In the genomic region with DNA sequence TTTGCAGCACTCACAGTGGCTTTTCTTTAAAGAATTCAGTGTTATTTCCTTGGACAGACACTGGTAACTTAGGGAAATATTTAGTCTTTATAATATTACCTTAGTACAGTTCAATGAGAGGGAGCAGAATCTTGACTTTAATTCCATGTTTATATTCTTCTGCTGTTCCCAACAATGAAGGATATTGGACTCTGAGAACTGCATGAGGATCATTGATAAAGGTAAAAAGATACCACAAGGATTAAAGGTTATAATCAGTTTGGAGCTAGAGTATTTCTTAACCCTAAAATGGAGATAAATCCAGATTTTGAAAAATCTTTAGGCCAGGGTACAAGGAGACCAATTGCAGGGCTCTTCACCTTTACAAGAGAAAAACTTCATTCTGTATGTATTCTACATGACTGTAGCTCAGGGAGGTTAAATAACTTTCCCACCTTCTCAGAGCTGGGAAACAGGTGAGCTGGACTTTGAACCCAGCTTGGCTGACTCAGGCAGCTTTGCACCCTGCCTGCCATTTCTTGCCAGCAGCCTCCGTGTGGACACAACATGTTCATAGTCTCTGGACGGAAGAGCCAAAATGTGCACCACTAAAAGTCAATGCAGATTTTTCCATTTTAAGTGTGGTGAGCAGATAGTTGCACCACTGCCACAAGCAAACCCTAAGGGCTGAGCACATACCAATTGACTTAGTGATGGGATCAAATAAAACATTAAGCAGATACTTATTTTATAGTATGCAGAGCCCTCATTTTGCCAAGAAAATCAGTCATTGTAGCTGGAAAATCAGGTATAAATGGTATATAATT, we compare ENCODE assay signal across 1 cellular context.
TF ChIP-seq lines count a peak whose summit lies in the region.

No MANE protein-coding gene starts in this region.

TF ChIP-seq in HepG2, 621 proteins besides CTCF, POLR2A, EP300 and RAD21 (continued from another document and continues in another):
- TF ChIP-seq, protein P1, sequence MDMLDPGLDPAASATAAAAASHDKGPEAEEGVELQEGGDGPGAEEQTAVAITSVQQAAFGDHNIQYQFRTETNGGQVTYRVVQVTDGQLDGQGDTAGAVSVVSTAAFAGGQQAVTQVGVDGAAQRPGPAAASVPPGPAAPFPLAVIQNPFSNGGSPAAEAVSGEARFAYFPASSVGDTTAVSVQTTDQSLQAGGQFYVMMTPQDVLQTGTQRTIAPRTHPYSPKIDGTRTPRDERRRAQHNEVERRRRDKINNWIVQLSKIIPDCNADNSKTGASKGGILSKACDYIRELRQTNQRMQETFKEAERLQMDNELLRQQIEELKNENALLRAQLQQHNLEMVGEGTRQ (IDR thresholded peaks at IDR 0.05; ENCODE audit: low read depth, low read length): no peak
- TF ChIP-seq, protein P1 (CRISPR knock-in tag; IDR thresholded peaks at IDR 0.05; ENCODE audit: borderline replicate concordance): no peak
- TF ChIP-seq, protein P2, sequence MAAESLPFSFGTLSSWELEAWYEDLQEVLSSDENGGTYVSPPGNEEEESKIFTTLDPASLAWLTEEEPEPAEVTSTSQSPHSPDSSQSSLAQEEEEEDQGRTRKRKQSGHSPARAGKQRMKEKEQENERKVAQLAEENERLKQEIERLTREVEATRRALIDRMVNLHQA (CRISPR knock-in tag; IDR thresholded peaks at IDR 0.05): no peak
- no peak for TF ChIP-seq SMYD3 (CRISPR knock-in tag; IDR thresholded peaks at IDR 0.05)
- TF ChIP-seq, protein P3, sequence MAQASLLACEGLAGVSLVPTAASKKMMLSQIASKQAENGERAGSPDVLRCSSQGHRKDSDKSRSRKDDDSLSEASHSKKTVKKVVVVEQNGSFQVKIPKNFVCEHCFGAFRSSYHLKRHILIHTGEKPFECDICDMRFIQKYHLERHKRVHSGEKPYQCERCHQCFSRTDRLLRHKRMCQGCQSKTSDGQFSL (CRISPR knock-in tag; IDR thresholded peaks at IDR 0.05): no peak
- TF ChIP-seq LCORL (IDR thresholded peaks at IDR 0.05): no peak
- peak; percentile 81 for TF ChIP-seq LCORL (CRISPR knock-in tag; IDR thresholded peaks at IDR 0.05)
- TF ChIP-seq, protein P4, sequence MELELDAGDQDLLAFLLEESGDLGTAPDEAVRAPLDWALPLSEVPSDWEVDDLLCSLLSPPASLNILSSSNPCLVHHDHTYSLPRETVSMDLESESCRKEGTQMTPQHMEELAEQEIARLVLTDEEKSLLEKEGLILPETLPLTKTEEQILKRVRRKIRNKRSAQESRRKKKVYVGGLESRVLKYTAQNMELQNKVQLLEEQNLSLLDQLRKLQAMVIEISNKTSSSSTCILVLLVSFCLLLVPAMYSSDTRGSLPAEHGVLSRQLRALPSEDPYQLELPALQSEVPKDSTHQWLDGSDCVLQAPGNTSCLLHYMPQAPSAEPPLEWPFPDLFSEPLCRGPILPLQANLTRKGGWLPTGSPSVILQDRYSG (CRISPR knock-in tag; IDR thresholded peaks at IDR 0.05): no peak
- TF ChIP-seq, protein P5, sequence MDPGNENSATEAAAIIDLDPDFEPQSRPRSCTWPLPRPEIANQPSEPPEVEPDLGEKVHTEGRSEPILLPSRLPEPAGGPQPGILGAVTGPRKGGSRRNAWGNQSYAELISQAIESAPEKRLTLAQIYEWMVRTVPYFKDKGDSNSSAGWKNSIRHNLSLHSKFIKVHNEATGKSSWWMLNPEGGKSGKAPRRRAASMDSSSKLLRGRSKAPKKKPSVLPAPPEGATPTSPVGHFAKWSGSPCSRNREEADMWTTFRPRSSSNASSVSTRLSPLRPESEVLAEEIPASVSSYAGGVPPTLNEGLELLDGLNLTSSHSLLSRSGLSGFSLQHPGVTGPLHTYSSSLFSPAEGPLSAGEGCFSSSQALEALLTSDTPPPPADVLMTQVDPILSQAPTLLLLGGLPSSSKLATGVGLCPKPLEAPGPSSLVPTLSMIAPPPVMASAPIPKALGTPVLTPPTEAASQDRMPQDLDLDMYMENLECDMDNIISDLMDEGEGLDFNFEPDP (CRISPR knock-in tag; conservative IDR thresholded peaks at IDR 0.05): 0 out of 2 replicates have a peak, but pooled peaks have one; percentile 5
- TF ChIP-seq POLR2AphosphoS5 (IDR thresholded peaks at IDR 0.05; ENCODE audit: low read depth, low read length): peak; percentile 88
- TF ChIP-seq NRL (CRISPR knock-in tag; IDR thresholded peaks at IDR 0.05; ENCODE audit: borderline replicate concordance): no peak
- no peak for TF ChIP-seq SATB2 (CRISPR knock-in tag; IDR thresholded peaks at IDR 0.05)
- TF ChIP-seq, protein P6, sequence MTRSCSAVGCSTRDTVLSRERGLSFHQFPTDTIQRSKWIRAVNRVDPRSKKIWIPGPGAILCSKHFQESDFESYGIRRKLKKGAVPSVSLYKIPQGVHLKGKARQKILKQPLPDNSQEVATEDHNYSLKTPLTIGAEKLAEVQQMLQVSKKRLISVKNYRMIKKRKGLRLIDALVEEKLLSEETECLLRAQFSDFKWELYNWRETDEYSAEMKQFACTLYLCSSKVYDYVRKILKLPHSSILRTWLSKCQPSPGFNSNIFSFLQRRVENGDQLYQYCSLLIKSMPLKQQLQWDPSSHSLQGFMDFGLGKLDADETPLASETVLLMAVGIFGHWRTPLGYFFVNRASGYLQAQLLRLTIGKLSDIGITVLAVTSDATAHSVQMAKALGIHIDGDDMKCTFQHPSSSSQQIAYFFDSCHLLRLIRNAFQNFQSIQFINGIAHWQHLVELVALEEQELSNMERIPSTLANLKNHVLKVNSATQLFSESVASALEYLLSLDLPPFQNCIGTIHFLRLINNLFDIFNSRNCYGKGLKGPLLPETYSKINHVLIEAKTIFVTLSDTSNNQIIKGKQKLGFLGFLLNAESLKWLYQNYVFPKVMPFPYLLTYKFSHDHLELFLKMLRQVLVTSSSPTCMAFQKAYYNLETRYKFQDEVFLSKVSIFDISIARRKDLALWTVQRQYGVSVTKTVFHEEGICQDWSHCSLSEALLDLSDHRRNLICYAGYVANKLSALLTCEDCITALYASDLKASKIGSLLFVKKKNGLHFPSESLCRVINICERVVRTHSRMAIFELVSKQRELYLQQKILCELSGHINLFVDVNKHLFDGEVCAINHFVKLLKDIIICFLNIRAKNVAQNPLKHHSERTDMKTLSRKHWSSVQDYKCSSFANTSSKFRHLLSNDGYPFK (CRISPR knock-in tag; IDR thresholded peaks at IDR 0.05; ENCODE audit: borderline replicate concordance): no peak
- TF ChIP-seq SRSF4 (IDR thresholded peaks at IDR 0.05; ENCODE audit: low read depth, low read length, poor library complexity, severe bottlenecking): no peak
- TF ChIP-seq MAFF (IDR thresholded peaks at IDR 0.05; ENCODE audit: low read depth, low read length): peak; percentile 59
- TF ChIP-seq KAT8 (CRISPR knock-in tag; IDR thresholded peaks at IDR 0.05): peak; percentile 77
- TF ChIP-seq KDM6A (CRISPR knock-in tag; IDR thresholded peaks at IDR 0.05; ENCODE audit: low read depth): peak; percentile 45; the same call in 1 of the 2 replicates
- TF ChIP-seq, protein P7, sequence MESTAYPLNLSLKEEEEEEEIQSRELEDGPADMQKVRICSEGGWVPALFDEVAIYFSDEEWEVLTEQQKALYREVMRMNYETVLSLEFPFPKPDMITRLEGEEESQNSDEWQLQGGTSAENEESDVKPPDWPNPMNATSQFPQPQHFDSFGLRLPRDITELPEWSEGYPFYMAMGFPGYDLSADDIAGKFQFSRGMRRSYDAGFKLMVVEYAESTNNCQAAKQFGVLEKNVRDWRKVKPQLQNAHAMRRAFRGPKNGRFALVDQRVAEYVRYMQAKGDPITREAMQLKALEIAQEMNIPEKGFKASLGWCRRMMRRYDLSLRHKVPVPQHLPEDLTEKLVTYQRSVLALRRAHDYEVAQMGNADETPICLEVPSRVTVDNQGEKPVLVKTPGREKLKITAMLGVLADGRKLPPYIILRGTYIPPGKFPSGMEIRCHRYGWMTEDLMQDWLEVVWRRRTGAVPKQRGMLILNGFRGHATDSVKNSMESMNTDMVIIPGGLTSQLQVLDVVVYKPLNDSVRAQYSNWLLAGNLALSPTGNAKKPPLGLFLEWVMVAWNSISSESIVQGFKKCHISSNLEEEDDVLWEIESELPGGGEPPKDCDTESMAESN (CRISPR knock-in tag; conservative IDR thresholded peaks at IDR 0.05): no peak
- no peak; the same call in 1 of the 2 replicates for TF ChIP-seq ZNF431 (CRISPR knock-in tag; IDR thresholded peaks at IDR 0.05; ENCODE audit: borderline replicate concordance, low read depth)
- no peak for TF ChIP-seq JUNB (CRISPR knock-in tag; IDR thresholded peaks at IDR 0.05; ENCODE audit: borderline replicate concordance)
- TF ChIP-seq, protein P8, sequence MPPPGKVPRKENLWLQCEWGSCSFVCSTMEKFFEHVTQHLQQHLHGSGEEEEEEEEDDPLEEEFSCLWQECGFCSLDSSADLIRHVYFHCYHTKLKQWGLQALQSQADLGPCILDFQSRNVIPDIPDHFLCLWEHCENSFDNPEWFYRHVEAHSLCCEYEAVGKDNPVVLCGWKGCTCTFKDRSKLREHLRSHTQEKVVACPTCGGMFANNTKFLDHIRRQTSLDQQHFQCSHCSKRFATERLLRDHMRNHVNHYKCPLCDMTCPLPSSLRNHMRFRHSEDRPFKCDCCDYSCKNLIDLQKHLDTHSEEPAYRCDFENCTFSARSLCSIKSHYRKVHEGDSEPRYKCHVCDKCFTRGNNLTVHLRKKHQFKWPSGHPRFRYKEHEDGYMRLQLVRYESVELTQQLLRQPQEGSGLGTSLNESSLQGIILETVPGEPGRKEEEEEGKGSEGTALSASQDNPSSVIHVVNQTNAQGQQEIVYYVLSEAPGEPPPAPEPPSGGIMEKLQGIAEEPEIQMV (CRISPR knock-in tag; IDR thresholded peaks at IDR 0.05; ENCODE audit: low read depth): peak; percentile 25; the same call in 1 of the 2 replicates
- TF ChIP-seq ZSCAN30 (CRISPR knock-in tag; IDR thresholded peaks at IDR 0.05): no peak
- TF ChIP-seq, protein P9, sequence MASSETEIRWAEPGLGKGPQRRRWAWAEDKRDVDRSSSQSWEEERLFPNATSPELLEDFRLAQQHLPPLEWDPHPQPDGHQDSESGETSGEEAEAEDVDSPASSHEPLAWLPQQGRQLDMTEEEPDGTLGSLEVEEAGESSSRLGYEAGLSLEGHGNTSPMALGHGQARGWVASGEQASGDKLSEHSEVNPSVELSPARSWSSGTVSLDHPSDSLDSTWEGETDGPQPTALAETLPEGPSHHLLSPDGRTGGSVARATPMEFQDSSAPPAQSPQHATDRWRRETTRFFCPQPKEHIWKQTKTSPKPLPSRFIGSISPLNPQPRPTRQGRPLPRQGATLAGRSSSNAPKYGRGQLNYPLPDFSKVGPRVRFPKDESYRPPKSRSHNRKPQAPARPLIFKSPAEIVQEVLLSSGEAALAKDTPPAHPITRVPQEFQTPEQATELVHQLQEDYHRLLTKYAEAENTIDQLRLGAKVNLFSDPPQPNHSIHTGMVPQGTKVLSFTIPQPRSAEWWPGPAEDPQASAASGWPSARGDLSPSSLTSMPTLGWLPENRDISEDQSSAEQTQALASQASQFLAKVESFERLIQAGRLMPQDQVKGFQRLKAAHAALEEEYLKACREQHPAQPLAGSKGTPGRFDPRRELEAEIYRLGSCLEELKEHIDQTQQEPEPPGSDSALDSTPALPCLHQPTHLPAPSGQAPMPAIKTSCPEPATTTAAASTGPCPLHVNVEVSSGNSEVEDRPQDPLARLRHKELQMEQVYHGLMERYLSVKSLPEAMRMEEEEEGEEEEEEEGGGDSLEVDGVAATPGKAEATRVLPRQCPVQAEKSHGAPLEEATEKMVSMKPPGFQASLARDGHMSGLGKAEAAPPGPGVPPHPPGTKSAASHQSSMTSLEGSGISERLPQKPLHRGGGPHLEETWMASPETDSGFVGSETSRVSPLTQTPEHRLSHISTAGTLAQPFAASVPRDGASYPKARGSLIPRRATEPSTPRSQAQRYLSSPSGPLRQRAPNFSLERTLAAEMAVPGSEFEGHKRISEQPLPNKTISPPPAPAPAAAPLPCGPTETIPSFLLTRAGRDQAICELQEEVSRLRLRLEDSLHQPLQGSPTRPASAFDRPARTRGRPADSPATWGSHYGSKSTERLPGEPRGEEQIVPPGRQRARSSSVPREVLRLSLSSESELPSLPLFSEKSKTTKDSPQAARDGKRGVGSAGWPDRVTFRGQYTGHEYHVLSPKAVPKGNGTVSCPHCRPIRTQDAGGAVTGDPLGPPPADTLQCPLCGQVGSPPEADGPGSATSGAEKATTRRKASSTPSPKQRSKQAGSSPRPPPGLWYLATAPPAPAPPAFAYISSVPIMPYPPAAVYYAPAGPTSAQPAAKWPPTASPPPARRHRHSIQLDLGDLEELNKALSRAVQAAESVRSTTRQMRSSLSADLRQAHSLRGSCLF (CRISPR knock-in tag; IDR thresholded peaks at IDR 0.05; ENCODE audit: borderline replicate concordance): no peak
- TF ChIP-seq ZNF446 (CRISPR knock-in tag; IDR thresholded peaks at IDR 0.05): no peak
- TF ChIP-seq ZNF326 (CRISPR knock-in tag; IDR thresholded peaks at IDR 0.05; ENCODE audit: borderline replicate concordance): no peak
- peak; percentile 51; the same call in 1 of the 2 replicates for TF ChIP-seq ZSCAN29 (CRISPR knock-in tag; conservative IDR thresholded peaks at IDR 0.05)
- TF ChIP-seq ZSCAN9 (CRISPR knock-in tag; IDR thresholded peaks at IDR 0.05; ENCODE audit: borderline replicate concordance): peak; percentile 86
- TF ChIP-seq, protein P10, sequence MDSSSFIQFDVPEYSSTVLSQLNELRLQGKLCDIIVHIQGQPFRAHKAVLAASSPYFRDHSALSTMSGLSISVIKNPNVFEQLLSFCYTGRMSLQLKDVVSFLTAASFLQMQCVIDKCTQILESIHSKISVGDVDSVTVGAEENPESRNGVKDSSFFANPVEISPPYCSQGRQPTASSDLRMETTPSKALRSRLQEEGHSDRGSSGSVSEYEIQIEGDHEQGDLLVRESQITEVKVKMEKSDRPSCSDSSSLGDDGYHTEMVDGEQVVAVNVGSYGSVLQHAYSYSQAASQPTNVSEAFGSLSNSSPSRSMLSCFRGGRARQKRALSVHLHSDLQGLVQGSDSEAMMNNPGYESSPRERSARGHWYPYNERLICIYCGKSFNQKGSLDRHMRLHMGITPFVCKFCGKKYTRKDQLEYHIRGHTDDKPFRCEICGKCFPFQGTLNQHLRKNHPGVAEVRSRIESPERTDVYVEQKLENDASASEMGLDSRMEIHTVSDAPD (CRISPR knock-in tag; IDR thresholded peaks at IDR 0.05): peak; percentile 73; the same call in 1 of the 2 replicates
- TF ChIP-seq TOPORS (CRISPR knock-in tag; IDR thresholded peaks at IDR 0.05): no peak
- TF ChIP-seq DR1 (CRISPR knock-in tag; IDR thresholded peaks at IDR 0.05): no peak
- TF ChIP-seq BRCA1 (CRISPR knock-in tag; IDR thresholded peaks at IDR 0.05): peak; percentile 76; the same call in 1 of the 2 replicates
- TF ChIP-seq, protein P11, sequence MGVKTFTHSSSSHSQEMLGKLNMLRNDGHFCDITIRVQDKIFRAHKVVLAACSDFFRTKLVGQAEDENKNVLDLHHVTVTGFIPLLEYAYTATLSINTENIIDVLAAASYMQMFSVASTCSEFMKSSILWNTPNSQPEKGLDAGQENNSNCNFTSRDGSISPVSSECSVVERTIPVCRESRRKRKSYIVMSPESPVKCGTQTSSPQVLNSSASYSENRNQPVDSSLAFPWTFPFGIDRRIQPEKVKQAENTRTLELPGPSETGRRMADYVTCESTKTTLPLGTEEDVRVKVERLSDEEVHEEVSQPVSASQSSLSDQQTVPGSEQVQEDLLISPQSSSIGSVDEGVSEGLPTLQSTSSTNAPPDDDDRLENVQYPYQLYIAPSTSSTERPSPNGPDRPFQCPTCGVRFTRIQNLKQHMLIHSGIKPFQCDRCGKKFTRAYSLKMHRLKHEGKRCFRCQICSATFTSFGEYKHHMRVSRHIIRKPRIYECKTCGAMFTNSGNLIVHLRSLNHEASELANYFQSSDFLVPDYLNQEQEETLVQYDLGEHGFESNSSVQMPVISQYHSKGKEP (CRISPR knock-in tag; IDR thresholded peaks at IDR 0.05): no peak
